Comparison of ENCODE assay signal across 8 cellular contexts in the genomic region with DNA sequence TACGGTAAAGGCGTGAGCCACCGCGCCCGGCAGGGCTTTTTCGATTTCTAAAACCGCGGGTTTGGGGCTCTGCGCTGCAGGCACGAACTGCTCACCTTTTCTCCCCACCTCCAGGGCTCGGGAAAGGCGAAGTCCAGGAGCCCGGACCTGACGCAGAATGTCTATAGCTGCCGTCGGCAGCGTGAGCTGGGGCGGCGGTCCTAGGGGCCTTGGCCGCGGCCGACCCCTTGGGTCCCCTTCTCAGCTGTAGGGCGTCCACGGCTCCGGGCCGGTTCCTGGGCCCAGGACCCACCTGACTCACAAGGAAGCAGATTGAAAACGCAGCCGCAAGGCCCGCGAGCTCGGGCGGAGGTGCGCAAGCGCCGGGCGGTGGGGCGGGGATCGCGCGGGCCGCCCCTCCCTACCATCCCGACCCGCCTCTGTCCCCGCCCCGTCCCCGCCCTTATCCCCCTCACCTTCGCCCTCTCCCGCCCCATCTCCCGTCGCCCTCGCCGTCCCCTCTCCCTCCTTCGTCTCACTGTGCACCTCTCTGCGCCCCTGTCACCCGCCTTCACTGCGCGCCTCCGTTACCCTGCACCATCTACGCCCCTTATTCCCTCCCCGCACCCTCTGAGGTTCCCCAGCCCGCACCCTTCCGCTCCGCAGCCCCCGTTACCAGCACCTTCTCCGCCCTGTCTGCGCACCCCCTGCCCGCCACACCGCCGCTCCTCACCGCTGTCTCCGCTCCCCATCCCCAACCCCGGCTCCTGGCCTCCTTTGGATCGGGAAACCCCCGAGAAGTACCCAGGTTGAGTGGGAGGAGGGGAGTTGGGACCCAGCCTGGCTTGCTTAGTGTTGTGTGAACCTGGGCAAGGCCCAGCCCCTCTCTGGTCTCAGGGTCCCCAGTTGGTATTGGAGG. TPM values are rescaled to one million over a fixed set of nuclear protein-coding genes. Genes with fewer than 3 reads are reported as not detected.
A peak's percentile ranks its signal among the peaks of the same experiment; 100 is the strongest.
DNase-seq lines count a peak whose midpoint lies in the region; ATAC-seq and TF ChIP-seq lines count a peak whose summit lies in the region.

A gene with protein sequence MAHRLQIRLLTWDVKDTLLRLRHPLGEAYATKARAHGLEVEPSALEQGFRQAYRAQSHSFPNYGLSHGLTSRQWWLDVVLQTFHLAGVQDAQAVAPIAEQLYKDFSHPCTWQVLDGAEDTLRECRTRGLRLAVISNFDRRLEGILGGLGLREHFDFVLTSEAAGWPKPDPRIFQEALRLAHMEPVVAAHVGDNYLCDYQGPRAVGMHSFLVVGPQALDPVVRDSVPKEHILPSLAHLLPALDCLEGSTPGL (minus strand): TSS at position 353 of the 898 bp plus-strand sequence. CDS start 2,632 bp downstream, outside the sequence.

- POLR2A ChIA-PET in IMR-90 (lab: Charles Lee; ENCODE audit: unreplicated experiment): interaction anchor here (0.6 kb wide), 1 partner anchor 524 kb away, joined by 3 read pairs; no protein-coding TSS in a partner anchor

- H3K4me3 Mint-ChIP-seq in activated T-helper 2 cell treated with anti-CD3 and anti-CD28 coated beads, Interferon-gamma antibody, Interleukin-2, Interleukin-4, amounts not matched to agents 10 μg/mL and 5 μg/mL and 100 μg/mL, durations not matched to agents 14 hours and 24 hours and 36 hours (ENCODE audit: low read depth): peak within 1 kb of the TSS; percentile 85
- H3K4me3 Mint-ChIP-seq in natural killer cell treated with Interleukin-12 subunit alpha and Interleukin-12 subunit beta and Interleukin-15 and Interleukin-18, amount 100 ng/mL, for 72 hours: peak within 1 kb of the TSS; percentile 81

- peak within 1 kb of the TSS; percentile 51; the same call in 1 of the 2 replicates for H4K91ac ChIP-seq in IMR-90 (ENCODE audit: insufficient read depth, low read depth, low read length)

- no peak within 1 kb of the TSS; the same call in 1 of the 2 replicates for H3K27ac ChIP-seq in IMR-90 (ENCODE audit: insufficient read depth, low read length)

- peak within 1 kb of the TSS; percentile 75 for H3K4me3 ChIP-seq in IMR-90 (ENCODE audit: insufficient read depth, low read depth, low read length)

- 0% methylated on average over 8 of the region's 74 CpGs; no CpG with 5 or more reads in 1 of the 2 experiments for WGBS in IMR-90 (ENCODE audit: extremely low coverage in 2 of 2, insufficient read length in 1 of 2), 2 experiments

- H4K8ac ChIP-seq in IMR-90 (ENCODE audit: low read depth in 2 of 2, low read length in 2 of 2): peak within 1 kb of the TSS; percentile 73 to 83; a peak in 3 of 4 replicates

- H3K36me3 Mint-ChIP-seq in activated T-helper 2 cell treated with anti-CD3 and anti-CD28 coated beads, Interferon-gamma antibody, Interleukin-2, Interleukin-4, amounts not matched to agents 10 μg/mL and 5 μg/mL and 100 μg/mL, durations not matched to agents 14 hours and 24 hours and 36 hours (ENCODE audit: low read depth): peaks cover 24% of the 10 kb centered on the region
- no peaks in the 10 kb centered on the region for H3K36me3 Mint-ChIP-seq in natural killer cell treated with Interleukin-12 subunit alpha and Interleukin-12 subunit beta and Interleukin-15 and Interleukin-18, amount 100 ng/mL, for 72 hours

- peak within 1 kb of the TSS; percentile 65 for H3K27ac Mint-ChIP-seq in activated T-helper 2 cell treated with anti-CD3 and anti-CD28 coated beads, Interferon-gamma antibody, Interleukin-2, Interleukin-4, amounts not matched to agents 10 μg/mL and 5 μg/mL and 100 μg/mL, durations not matched to agents 14 hours and 24 hours and 36 hours
- H3K27ac Mint-ChIP-seq in natural killer cell treated with Interleukin-12 subunit alpha and Interleukin-12 subunit beta and Interleukin-15 and Interleukin-18, amount 100 ng/mL, for 72 hours: peak within 1 kb of the TSS; percentile 43 to 79

- peaks cover 2% of the 10 kb centered on the region; the same call in 1 of the 2 replicates for H3K4me1 ChIP-seq in IMR-90 (ENCODE audit: control insufficient read depth, insufficient read depth, low read length)

- H3K27me3 Mint-ChIP-seq in activated T-helper 2 cell treated with anti-CD3 and anti-CD28 coated beads, Interferon-gamma antibody, Interleukin-2, Interleukin-4, amounts not matched to agents 10 μg/mL and 5 μg/mL and 100 μg/mL, durations not matched to agents 14 hours and 24 hours and 36 hours (ENCODE audit: low read depth): no peaks in the 10 kb centered on the region
- H3K27me3 Mint-ChIP-seq in natural killer cell treated with Interleukin-12 subunit alpha and Interleukin-12 subunit beta and Interleukin-15 and Interleukin-18, amount 100 ng/mL, for 72 hours: no peaks in the 10 kb centered on the region

- TF ChIP-seq POLR2A in IMR-90 (IDR thresholded peaks at IDR 0.05; ENCODE audit: low read depth, low read length): no peak

- no peak for TF ChIP-seq CTCF in IMR-90 (conservative IDR thresholded peaks at IDR 0.05; ENCODE audit: low read depth, low read length)

- CTCF ChIA-PET in IMR-90 (lab: Yijun Ruan, JAX): interaction anchor here (0.7 kb wide), 1 partner anchor 278 kb away, joined by 5 read pairs; no protein-coding TSS in a partner anchor

- no peaks in the 10 kb centered on the region; the same call in 1 of the 2 replicates for H3K27me3 ChIP-seq in IMR-90 (ENCODE audit: control insufficient read depth, insufficient read depth, low read length)

- peaks cover 12% of the 10 kb centered on the region; the same call in 1 of the 2 replicates for H3K36me3 ChIP-seq in IMR-90 (ENCODE audit: control insufficient read depth, insufficient read depth, low read length)

- H3K14ac ChIP-seq in IMR-90 (replicated peaks; ENCODE audit: low read depth, low read length): 0 out of 2 replicates have a peak within 1 kb of the TSS, but pooled peaks have one; percentile 52

- no peak within 1 kb of the TSS for H2BK5ac ChIP-seq in IMR-90 (ENCODE audit: low read depth, low read length, poor library complexity, severe bottlenecking)

- peak within 1 kb of the TSS; percentile 100 for H2AFZ ChIP-seq in IMR-90 (replicated peaks; ENCODE audit: low read length, poor library complexity)

- peak; percentile 99 for DNase-seq in D341Med (ENCODE audit: low spot score)
- peak; percentile 58 for DNase-seq in IMR-90
- DNase-seq in RKO (ENCODE audit: low spot score): peak; percentile 87
- peak; percentile 78 for DNase-seq in activated T-helper 2 cell treated with anti-CD3 and anti-CD28 coated beads, Interferon-gamma antibody, Interleukin-2, Interleukin-4, amounts not matched to agents 10 μg/mL and 5 μg/mL and 100 μg/mL, durations not matched to agents 14 hours and 24 hours and 36 hours (ENCODE audit: low spot score)
- peak; percentile 57 for DNase-seq in fibroblast of peridontal ligament (ENCODE audit: extremely low read depth)
- DNase-seq in natural killer cell treated with Interleukin-12 subunit alpha and Interleukin-12 subunit beta and Interleukin-15 and Interleukin-18, amount 100 ng/mL, for 72 hours (ENCODE audit: low spot score): peak; percentile 83
- peak; percentile 77 for DNase-seq in stimulated activated naive CD8-positive, alpha-beta T cell treated with anti-CD3 and anti-CD28 coated beads, Interleukin-15, Interleukin-2, amounts not matched to agents 100 U/mL and 50 U/mL, for 24 hours

- intact Hi-C loops in IMR-90 (cut with micrococcal nuclease): no loop called here
- intact Hi-C loops in activated T-helper 2 cell treated with anti-CD3 and anti-CD28 coated beads, Interferon-gamma antibody, Interleukin-2, Interleukin-4, amounts not matched to agents 10 μg/mL and 5 μg/mL and 100 μg/mL, durations not matched to agents 14 hours and 24 hours and 36 hours (cut with micrococcal nuclease): loop anchor here (1.0 to 2.0 kb wide), 6 partner anchors 24 to 102 kb away; a partner anchor contains a TSS

- peaks cover 9% of the 10 kb centered on the region for H3K4me1 Mint-ChIP-seq in activated T-helper 2 cell treated with anti-CD3 and anti-CD28 coated beads, Interferon-gamma antibody, Interleukin-2, Interleukin-4, amounts not matched to agents 10 μg/mL and 5 μg/mL and 100 μg/mL, durations not matched to agents 14 hours and 24 hours and 36 hours (ENCODE audit: low read depth)
- peaks cover 6 to 15% of the 10 kb centered on the region in 2 donors for H3K4me1 Mint-ChIP-seq in natural killer cell treated with Interleukin-12 subunit alpha and Interleukin-12 subunit beta and Interleukin-15 and Interleukin-18, amount 100 ng/mL, for 72 hours (ENCODE audit: low read depth in 2 of 2)

- no peaks in the 10 kb centered on the region for H4K20me1 ChIP-seq in IMR-90 (ENCODE audit: insufficient read depth, low read length)

- H2BK15ac ChIP-seq in IMR-90 (ENCODE audit: low read depth, low read length): no peak within 1 kb of the TSS

- no TSS peak for BruUV-seq in IMR-90 (replicated peaks; lab: Mats Ljungman, UMichigan)

- in situ Hi-C loops in IMR-90 (cut with MboI; ENCODE audit: low sequenced_read_pairs): no loop called here

- peaks cover 0 to 8% of the 10 kb centered on the region in 2 experiments; a peak in 1 of 4 replicates for H3K79me1 ChIP-seq in IMR-90 (ENCODE audit: low read depth in 1 of 2, low read length in 2 of 2)

- no peak within 1 kb of the TSS for H2BK20ac ChIP-seq in IMR-90 (ENCODE audit: low read depth, low read length)

- TF ChIP-seq RAD21 in IMR-90 (IDR thresholded peaks at IDR 0.05; ENCODE audit: low read length): no peak

- H3K9me1 ChIP-seq in IMR-90 (ENCODE audit: insufficient read depth, low read length): no peaks in the 10 kb centered on the region

- peak within 1 kb of the TSS; percentile 59; the same call in 1 of the 2 replicates for H3K23ac ChIP-seq in IMR-90 (ENCODE audit: low read depth, low read length)

- H3K9ac ChIP-seq in IMR-90 (ENCODE audit: low read depth, low read length): peak within 1 kb of the TSS; percentile 65

- H3K9me3 Mint-ChIP-seq in activated T-helper 2 cell treated with anti-CD3 and anti-CD28 coated beads, Interferon-gamma antibody, Interleukin-2, Interleukin-4, amounts not matched to agents 10 μg/mL and 5 μg/mL and 100 μg/mL, durations not matched to agents 14 hours and 24 hours and 36 hours: no peaks in the 10 kb centered on the region
- no peaks in the 10 kb centered on the region for H3K9me3 Mint-ChIP-seq in natural killer cell treated with Interleukin-12 subunit alpha and Interleukin-12 subunit beta and Interleukin-15 and Interleukin-18, amount 100 ng/mL, for 72 hours

- H2BK120ac ChIP-seq in IMR-90 (ENCODE audit: low read depth, low read length): no peak within 1 kb of the TSS

- no peak within 1 kb of the TSS; the same call in 1 of the 2 replicates for H3K18ac ChIP-seq in IMR-90 (ENCODE audit: low read depth, low read length)

- H3K4me2 ChIP-seq in IMR-90 (ENCODE audit: low read depth, low read length): peak within 1 kb of the TSS; percentile 92

- H4K5ac ChIP-seq in IMR-90 (ENCODE audit: low read depth, low read length): peak within 1 kb of the TSS; percentile 57; the same call in 1 of the 2 replicates

- no peak within 1 kb of the TSS for H2AK5ac ChIP-seq in IMR-90 (ENCODE audit: low read depth, low read length)

- H3K4ac ChIP-seq in IMR-90 (ENCODE audit: low read depth, low read length): peak within 1 kb of the TSS; percentile 47

- peak within 1 kb of the TSS; percentile 90 for H2AK9ac ChIP-seq in IMR-90 (replicated peaks; ENCODE audit: low read depth, low read length, poor library complexity)

- H3K9me3 ChIP-seq in IMR-90 (ENCODE audit: control insufficient read depth, insufficient read depth, low read length): no peaks in the 10 kb centered on the region

- no peak within 1 kb of the TSS; the same call in 1 of the 2 replicates for H3K56ac ChIP-seq in IMR-90 (ENCODE audit: extremely low read depth, insufficient read depth, low read length)

- dilution Hi-C loops in IMR-90 (cut with HindIII; ENCODE audit: low sequenced_read_pairs, unreplicated experiment): no loop called here

- ATAC-seq in GM21526 (IDR thresholded peaks at IDR 0.05; ENCODE audit: low FRiP score, unreplicated experiment): peak; percentile 76
- ATAC-seq in IMR-90 (ENCODE audit: low read depth): peak; percentile 99
- ATAC-seq in natural killer cell treated with Interleukin-12 subunit alpha and Interleukin-12 subunit beta and Interleukin-15 and Interleukin-18, amount 100 ng/mL, for 72 hours: peak; percentile 95 to 96
- peak; percentile 80 for ATAC-seq in stimulated activated naive CD8-positive, alpha-beta T cell treated with anti-CD3 and anti-CD28 coated beads, Interleukin-15, Interleukin-2, amounts not matched to agents 100 U/mL and 50 U/mL, for 24 hours

RNA-seq across cellular contexts. Expression of the gene that starts here (rescaled TPM):
- 6.9 and 7.0 TPM in 2 replicates for total RNA-seq in IMR-90 (2012; rRNA removed)
- 8.6 and 9.4 TPM in 2 replicates for polyA plus RNA-seq in IMR-90 (2012; rRNA removed)
- polyA plus RNA-seq in IMR-90 (2012; cell fraction: cytosol; rRNA removed): 6.2 and 11.7 TPM in 2 replicates
- 16.7 and 28.5 TPM in 2 replicates for polyA plus RNA-seq in IMR-90 (2012; cell fraction: nucleus; rRNA removed; ENCODE audit: low replicate concordance)
- 18.7 and 18.8 TPM in 2 replicates for total RNA-seq in activated T-helper 2 cell treated with anti-CD3 and anti-CD28 coated beads, Interferon-gamma antibody, Interleukin-2, Interleukin-4, amounts not matched to agents 10 μg/mL and 5 μg/mL and 100 μg/mL, durations not matched to agents 14 hours and 24 hours and 36 hours
- total RNA-seq in natural killer cell treated with Interleukin-12 subunit alpha and Interleukin-12 subunit beta and Interleukin-15 and Interleukin-18, amount 100 ng/mL, for 72 hours: 10 to 100 TPM; 11.0 to 15.7 TPM
